ENCODE assay signal across 14 cellular contexts in genomic region chr15:68499620-68500312, GRCh38.
"Had no signal": no experiment of that assay in that cellular context is flagged by ENCODE, and none has a peak within 500 bp of the region (broad histone marks: within the 10 kb centered on the region; RNA-seq: fewer than 3 reads in every experiment).

No MANE protein-coding gene starts in this region.

- H3K36me3 ChIP-seq: ascending aorta, cardiac muscle cell, gastroesophageal sphincter, thoracic aorta had no signal

- H3K27me3 Mint-ChIP-seq: activated naive CD8-positive, alpha-beta T cell treated with anti-CD3 and anti-CD28 coated beads, Interleukin-2, amount 50 U/mL, for 24 hours had no signal

- H3K27ac ChIP-seq: cardiac muscle cell, parathyroid adenoma had no signal

- H3K4me1 ChIP-seq: parathyroid adenoma had no signal

- H3K4me3 Mint-ChIP-seq: activated naive CD8-positive, alpha-beta T cell treated with anti-CD3 and anti-CD28 coated beads, Interleukin-2, amount 50 U/mL, for 24 hours; stimulated activated naive CD8-positive, alpha-beta T cell treated with anti-CD3 and anti-CD28 coated beads, Interleukin-15, amount 100 ng/mL, for 72 hours had no signal

- DNase-seq: activated CD4-positive, alpha-beta T cell treated with anti-CD3 and anti-CD28 coated beads, Interleukin-2, amount 50 U/mL, for 4 hours; activated naive CD4-positive, alpha-beta T cell; activated naive CD8-positive, alpha-beta T cell treated with anti-CD3 and anti-CD28 coated beads, Interleukin-2, amount 50 U/mL, for 24 hours; kidney; stimulated activated CD4-positive, alpha-beta T cell treated with anti-CD3 and anti-CD28 coated beads, Interleukin-15, amount 100 ng/mL, for 24 hours; stimulated activated CD4-positive, alpha-beta T cell treated with anti-CD3 and anti-CD28 coated beads, Interleukin-4, amount 100 ng/mL, for 24 hours; stimulated activated naive CD8-positive, alpha-beta T cell treated with anti-CD3 and anti-CD28 coated beads, Interleukin-15, amount 100 ng/mL, for 72 hours; T-helper 2 cell had no signal

- H3K9me3 ChIP-seq: ascending aorta, gastroesophageal sphincter, thoracic aorta had no signal

- H2AFZ ChIP-seq: parathyroid adenoma had no signal

- H3K9ac ChIP-seq: parathyroid adenoma had no signal

- ATAC-seq: activated naive CD8-positive, alpha-beta T cell treated with anti-CD3 and anti-CD28 coated beads, Interleukin-2, amount 50 U/mL, for 24 hours; gastroesophageal sphincter; stimulated activated naive CD8-positive, alpha-beta T cell treated with anti-CD3 and anti-CD28 coated beads, Interleukin-15, amount 100 ng/mL, for 72 hours had no signal

- H3K27ac Mint-ChIP-seq: activated naive CD8-positive, alpha-beta T cell treated with anti-CD3 and anti-CD28 coated beads, Interleukin-2, amount 50 U/mL, for 24 hours had no signal

- H3K4me1 Mint-ChIP-seq: activated naive CD8-positive, alpha-beta T cell treated with anti-CD3 and anti-CD28 coated beads, Interleukin-2, amount 50 U/mL, for 24 hours had no signal

- H3K4me3 ChIP-seq: ascending aorta, cardiac muscle cell, gastroesophageal sphincter, thoracic aorta had no signal

- H3K9me3 Mint-ChIP-seq: activated naive CD8-positive, alpha-beta T cell treated with anti-CD3 and anti-CD28 coated beads, Interleukin-2, amount 50 U/mL, for 24 hours; stimulated activated naive CD8-positive, alpha-beta T cell treated with anti-CD3 and anti-CD28 coated beads, Interleukin-15, amount 100 ng/mL, for 72 hours had no signal

- FAIRE-seq: colon, kidney had no signal

- H3K27me3 ChIP-seq: ascending aorta, cardiac muscle cell, gastroesophageal sphincter had no signal

- H3K79me2 ChIP-seq: parathyroid adenoma had no signal
